Comparison of ENCODE assay signal across 8 cellular contexts in the genomic region with DNA sequence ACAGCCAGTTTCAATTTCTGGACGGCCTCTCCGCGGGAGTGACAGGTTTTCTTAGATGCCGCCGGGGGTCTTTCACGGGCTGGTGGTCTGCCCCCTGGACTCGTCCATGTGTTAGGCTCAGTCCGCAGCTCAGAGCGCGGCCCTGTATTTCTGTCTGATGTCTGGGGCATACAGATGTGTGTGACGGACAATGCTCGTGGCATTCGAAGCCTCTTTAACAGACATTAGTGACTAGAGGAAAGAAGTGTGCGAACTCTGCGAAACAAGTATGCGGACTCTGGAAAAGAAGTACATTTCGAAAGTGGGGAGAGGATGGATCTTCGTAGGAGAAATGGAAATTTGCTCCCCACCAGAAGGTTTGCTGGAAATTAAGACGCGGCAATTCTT. TPM values are rescaled to one million over a fixed set of nuclear protein-coding genes. Genes with fewer than 3 reads are reported as not detected.
DNase-seq lines count a peak whose midpoint lies in the region; ATAC-seq, FAIRE-seq and TF ChIP-seq lines count a peak whose summit lies in the region.

No MANE protein-coding gene starts in this region.

- no peaks in the 10 kb centered on the region for H3K9me3 ChIP-seq in cardiac muscle cell (ENCODE audit: low read depth)

- peaks cover 17% of the 10 kb centered on the region for H3K4me1 Mint-ChIP-seq in activated CD8-positive, alpha-beta T cell treated with anti-CD3 and anti-CD28 coated beads for 36 hours (ENCODE audit: low read depth)

- FAIRE-seq in D721Med (lab: Jason Lieb, UNC), result no peak

- H3K4me3 ChIP-seq in cardiac muscle cell (peak overlapping the region; percentile 50), retinal pigment epithelial cell (ENCODE audit: low read length) (peak overlapping the region; percentile 84)

- peak overlapping the region; percentile 88 for H3K4me3 Mint-ChIP-seq in activated CD8-positive, alpha-beta T cell treated with anti-CD3 and anti-CD28 coated beads for 36 hours

- POLR2A ChIA-PET in activated CD8-positive, alpha-beta T cell treated with anti-CD3 and anti-CD28 coated beads for 36 hours (lab: Charles Lee), result interaction anchor here (0.7 to 1.3 kb wide), 4 partner anchors 9 to 196 kb away, joined by 3 read pairs; a partner anchor contains a TSS

- H3K4me1 ChIP-seq in cardiac muscle cell (ENCODE audit: low read depth), result peaks cover 7% of the 10 kb centered on the region

- no peaks in the 10 kb centered on the region for H3K9me3 Mint-ChIP-seq in activated CD8-positive, alpha-beta T cell treated with anti-CD3 and anti-CD28 coated beads for 36 hours

- DNase-seq in activated gamma-delta T cell treated with Interleukin-2 at 50 U/mL for 16 hours, result peak; percentile 9
- DNase-seq in activated gamma-delta T cell (lab: John Stamatoyannopoulos, UW), result no peak
- peak; percentile 14 for DNase-seq in activated CD8-positive, alpha-beta T cell treated with anti-CD3 and anti-CD28 coated beads for 36 hours
- peak; percentile 14 to 42 for DNase-seq in cardiac muscle cell (ENCODE audit: low read depth in 1 of 2, low spot score in 1 of 2)
- DNase-seq in retinal pigment epithelial cell (ENCODE audit: low read depth), result no peak
- DNase-seq in DMS153 (lab: John Stamatoyannopoulos, UW), result no peak
- no peak for DNase-seq in D721Med (ENCODE audit: insufficient read length, low spot score)
- no peak for DNase-seq in NCI-H345 (lab: John Stamatoyannopoulos, UW)

- intact Hi-C loops in activated CD8-positive, alpha-beta T cell treated with anti-CD3 and anti-CD28 coated beads for 36 hours (cut with micrococcal nuclease), result no loop called here

- no peak for TF ChIP-seq CTCF in activated CD8-positive, alpha-beta T cell treated with anti-CD3 and anti-CD28 coated beads for 36 hours (IDR thresholded peaks at IDR 0.05)
- no peak for TF ChIP-seq CTCF in cardiac muscle cell (IDR thresholded peaks at IDR 0.05; ENCODE audit: low read depth, low read length)
- TF ChIP-seq CTCF in retinal pigment epithelial cell (conservative IDR thresholded peaks at IDR 0.05; ENCODE audit: low read depth, low read length), result no peak
- no peak for TF ChIP-seq CTCF in D721Med (IDR thresholded peaks at IDR 0.05; ENCODE audit: insufficient read depth, missing control alignments)

- H3K36me3 Mint-ChIP-seq in activated CD8-positive, alpha-beta T cell treated with anti-CD3 and anti-CD28 coated beads for 36 hours (ENCODE audit: low read depth), result peaks cover 3% of the 10 kb centered on the region

- no peaks in the 10 kb centered on the region for H3K36me3 ChIP-seq in cardiac muscle cell

- CTCF ChIA-PET in activated CD8-positive, alpha-beta T cell treated with anti-CD3 and anti-CD28 coated beads for 36 hours (lab: Charles Lee), result interaction anchor here (1.1 to 2.0 kb wide), 3 partner anchors 10 to 54 kb away, joined by 3 to 12 read pairs (median 4); no protein-coding TSS in a partner anchor

- H3K27ac ChIP-seq in cardiac muscle cell, result peak overlapping the region; percentile 72

- H3K27ac Mint-ChIP-seq in activated CD8-positive, alpha-beta T cell treated with anti-CD3 and anti-CD28 coated beads for 36 hours, result peak overlapping the region; percentile 84

- no peaks in the 10 kb centered on the region for H3K27me3 ChIP-seq in cardiac muscle cell

- ATAC-seq in activated CD8-positive, alpha-beta T cell treated with anti-CD3 and anti-CD28 coated beads for 36 hours, result no peak

- no peaks in the 10 kb centered on the region for H3K27me3 Mint-ChIP-seq in activated CD8-positive, alpha-beta T cell treated with anti-CD3 and anti-CD28 coated beads for 36 hours

RNA-seq across cellular contexts. Expression of a gene that starts 0.8 kb away (rescaled TPM):
- total RNA-seq in activated CD8-positive, alpha-beta T cell treated with anti-CD3 and anti-CD28 coated beads for 36 hours, result 10 to 100 TPM; 32.6 to 39.8 TPM
- 18.0 and 25.5 TPM in 2 replicates for total RNA-seq in cardiac muscle cell
- polyA plus RNA-seq in cardiac muscle cell, result 28.2 and 31.2 TPM in 2 replicates

Comparison
In these comparisons a context has a peak if more than half of its experiments do, and no peak if none do; other contexts are left out.
1. DNase-seq: peak in activated gamma-delta T cell treated with Interleukin-2 at 50 U/mL for 16 hours (single experiment), activated CD8-positive, alpha-beta T cell treated with anti-CD3 and anti-CD28 coated beads for 36 hours (single experiment) and cardiac muscle cell (2 of 2); none in activated gamma-delta T cell (single experiment), retinal pigment epithelial cell (single experiment), DMS153 (single experiment), D721Med (single experiment) and NCI-H345 (single experiment).